ENCODE assay signal across 8 cellular contexts in the genomic region with DNA sequence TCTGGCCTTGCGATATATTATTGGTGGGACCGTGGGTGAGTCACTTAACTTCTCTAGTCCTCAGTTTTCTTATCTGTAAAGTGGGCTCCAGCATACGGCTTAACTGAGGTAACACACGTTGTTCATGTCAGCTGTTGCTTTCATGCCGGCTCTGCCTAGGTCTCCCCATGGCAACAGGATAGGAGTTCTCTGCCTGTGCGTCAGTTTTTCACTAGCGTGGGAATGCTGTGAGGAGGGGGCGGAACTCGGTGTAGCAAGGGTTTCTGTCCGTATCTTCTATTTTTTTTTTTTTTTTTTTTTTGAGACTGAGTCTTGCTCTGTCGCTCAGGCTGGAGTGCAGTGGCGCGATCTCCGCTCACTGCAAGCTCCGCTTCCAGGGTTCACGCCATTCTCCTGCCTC.
"Had no signal": no experiment of that assay in that cellular context is flagged by ENCODE, and none has a peak within 500 bp of the region (broad histone marks: within the 10 kb centered on the region; RNA-seq: fewer than 3 reads in every experiment).

No MANE protein-coding gene starts in this region.

- H3K4me2 ChIP-seq: GM23338 had no signal

- H3K27ac ChIP-seq: GM23248 had no signal

- FAIRE-seq: H54 had no signal

- ATAC-seq: HCT116 had no signal

- H3K4me3 ChIP-seq: GM23248, GM23338, HAP-1 had no signal

- H3K4me1 ChIP-seq: HAP-1 had no signal

- H3K9me3 ChIP-seq: HAP-1 had no signal

- DNase-seq: GM23248, GOT3, HCEC 1CT, HFFc6 had no signal

- H2AFZ ChIP-seq: GM23248, GM23338 had no signal

- H3K36me3 ChIP-seq: HAP-1 had no signal

- H3K9ac ChIP-seq: GM23248 had no signal
